9 cellular contexts compared by ENCODE assay signal in genomic region chr6:136060759-136061158, GRCh38.
"Had no signal": no experiment of that assay in that cellular context is flagged by ENCODE, and none has a peak within 500 bp of the region (broad histone marks: within the 10 kb centered on the region; RNA-seq: fewer than 3 reads in every experiment).

No MANE protein-coding gene starts in this region.

- H2AFZ ChIP-seq: GM23248 had no signal

- H3K36me3 ChIP-seq: HAP-1 had no signal

- H3K27ac ChIP-seq: GM23248, HL-60 had no signal

- ATAC-seq: HCT116, HepG2 had no signal

- FAIRE-seq: HepG2 had no signal

- H3K4me3 ChIP-seq: GM23248, HAP-1 had no signal

- DNase-seq: GM23248, GOT3, H7, HFFc6, KBM-7 had no signal

- H3K4me1 ChIP-seq: HAP-1 had no signal

- H3K9me3 ChIP-seq: HAP-1 had no signal

- H3K9ac ChIP-seq: GM23248 had no signal
